In genomic region chr14:23013056-23014054, GRCh38 we compare ENCODE assay signal across 19 cellular contexts. TPM values are rescaled to one million over a fixed set of nuclear protein-coding genes. Genes with fewer than 3 reads are reported as not detected.
"Had no signal": no experiment of that assay in that cellular context is flagged by ENCODE, and none has a peak within 500 bp of the region (broad histone marks: within the 10 kb centered on the region; RNA-seq: fewer than 3 reads in every experiment).

No MANE protein-coding gene starts in this region.

- DNase-seq: activated CD4-positive, alpha-beta T cell treated with anti-CD3 and anti-CD28 coated beads, Interleukin-2, amount 50 U/mL, for 1 hour; activated naive CD4-positive, alpha-beta T cell; anterior cingulate cortex; cerebellar nuclear complex; effector CD8-positive, alpha-beta T cell; heart right ventricle; left colon; midbrain; retina; stimulated activated CD4-positive, alpha-beta T cell treated with anti-CD3 and anti-CD28 coated beads, Interleukin-2, amount 100 ng/mL, for 48 hours; T-helper 9 cell; thyroid gland; uterus had no signal

- H3K27ac ChIP-seq: heart right ventricle, neutrophil, thyroid gland, uterus had no signal

- H3K27ac Mint-ChIP-seq: stimulated activated memory B cell treated with anti-CD40 and anti-IgM and Interleukin-4, amounts not matched to agents 10 μg/mL and 1 μg/mL and 100 μg/mL, for 72 hours had no signal

- H3K27me3 Mint-ChIP-seq: stimulated activated memory B cell treated with anti-CD40 and anti-IgM and Interleukin-4, amounts not matched to agents 10 μg/mL and 1 μg/mL and 100 μg/mL, for 72 hours had no signal

- H3K4me3 ChIP-seq: heart right ventricle, lung, thyroid gland, uterus had no signal

- H3K4me3 Mint-ChIP-seq: stimulated activated memory B cell treated with anti-CD40 and anti-IgM and Interleukin-4, amounts not matched to agents 10 μg/mL and 1 μg/mL and 100 μg/mL, for 72 hours had no signal

- H3K4me1 ChIP-seq: uterus had no signal

- H3K9me3 ChIP-seq: heart right ventricle, neutrophil, thyroid gland, uterus had no signal

- H3K36me3 Mint-ChIP-seq: stimulated activated memory B cell treated with anti-CD40 and anti-IgM and Interleukin-4, amounts not matched to agents 10 μg/mL and 1 μg/mL and 100 μg/mL, for 72 hours had no signal

- H3K9me3 Mint-ChIP-seq: stimulated activated memory B cell treated with anti-CD40 and anti-IgM and Interleukin-4, amounts not matched to agents 10 μg/mL and 1 μg/mL and 100 μg/mL, for 72 hours had no signal

- H3K36me3 ChIP-seq: heart right ventricle, neutrophil, thyroid gland, uterus had no signal

- H3K27me3 ChIP-seq: heart right ventricle, neutrophil, thyroid gland, uterus had no signal

- ATAC-seq: activated CD4-positive, CD25-positive, alpha-beta regulatory T cell treated with anti-CD3 and anti-CD28 coated beads, Interleukin-2, amount 50 U/mL, for 24 hours; heart right ventricle; left colon; stimulated activated memory B cell treated with anti-CD40 and anti-IgM and Interleukin-4, amounts not matched to agents 10 μg/mL and 1 μg/mL and 100 μg/mL, for 72 hours had no signal

RNA-seq across cellular contexts. Expression of gene PSMB11, which starts 28.7 kb away (rescaled TPM):
- total RNA-seq: activated CD8-positive, alpha-beta memory T cell treated with anti-CD3 and anti-CD28 coated beads for 36 hours; heart right ventricle; left colon; lung; skeletal muscle tissue; thyroid gland; uterus had no signal
- polyA plus RNA-seq: heart right ventricle, lung had no signal
